9 cellular contexts compared by ENCODE assay signal in the genomic region with DNA sequence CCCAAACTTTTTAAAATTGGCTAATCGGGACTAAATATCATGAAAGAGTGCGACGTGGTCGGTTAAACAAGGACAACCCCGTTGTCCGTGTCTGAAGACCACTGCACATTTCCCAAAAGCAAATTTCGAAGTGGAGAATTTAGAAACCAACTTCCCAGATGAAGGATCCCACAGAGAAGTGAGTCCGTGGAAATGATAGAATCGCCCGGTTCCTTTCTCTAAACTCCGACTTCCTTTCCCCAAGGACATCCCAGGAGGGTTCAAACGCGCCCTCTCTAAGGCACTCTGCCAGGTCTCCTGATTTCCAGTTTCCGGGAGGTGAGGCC. TPM values are rescaled to one million over a fixed set of nuclear protein-coding genes. Genes with fewer than 3 reads are reported as not detected.
DNase-seq lines count a peak whose midpoint lies in the region; ATAC-seq, FAIRE-seq and TF ChIP-seq lines count a peak whose summit lies in the region.
"Had no signal": no experiment of that assay in that cellular context is flagged by ENCODE, and none has a peak within 500 bp of the region (broad histone marks: within the 10 kb centered on the region; RNA-seq: fewer than 3 reads in every experiment).

No MANE protein-coding gene starts in this region.

- no peak overlapping the region for H4K5ac ChIP-seq in H9 (ENCODE audit: insufficient read length, low read depth, low read length)

- peaks cover 17% of the 10 kb centered on the region for H3K23me2 ChIP-seq in H9 (ENCODE audit: insufficient read length, low read depth, low read length, poor library complexity, severe bottlenecking)

- H3K4me3 Mint-ChIP-seq in H9 (peak overlapping the region; percentile 73 to 87), nephron progenitor cell (peak overlapping the region; percentile 78)

- H3K9ac ChIP-seq in H9 (ENCODE audit: extremely low read depth, insufficient read length, low read length), result no peak overlapping the region
- H3K9ac ChIP-seq in colonic mucosa (ENCODE audit: low read depth in 2 of 2, low read length in 2 of 2), result peak overlapping the region; percentile 67 to 87
- H3K9ac ChIP-seq: KMS-11 had no signal

- H2BK5ac ChIP-seq in H9 (ENCODE audit: insufficient read length, low read length), result no peak overlapping the region

- H3K23ac ChIP-seq in H9 (ENCODE audit: insufficient read length, low read depth, low read length), result no peak overlapping the region

- no peak overlapping the region for H3K14ac ChIP-seq in H9 (ENCODE audit: insufficient read depth, low read length)

- H3T11ph ChIP-seq in H9 (ENCODE audit: low read length), result no peak overlapping the region

- no peak overlapping the region; a peak in 1 of 7 replicates for H3K27ac Mint-ChIP-seq in H9
- H3K27ac Mint-ChIP-seq in nephron progenitor cell, result no peak overlapping the region

- H2BK120ac ChIP-seq in H9 (ENCODE audit: low read depth, low read length, poor library complexity, severe bottlenecking), result no peak overlapping the region

- H3K79me2 ChIP-seq in H9 (ENCODE audit: insufficient read depth, low read length), result no peaks in the 10 kb centered on the region; the same call in 1 of the 2 replicates

- H3K4me2 ChIP-seq in H9 (ENCODE audit: insufficient read depth, insufficient read length, low read length), result peak overlapping the region; percentile 73

- H3K36me3 Mint-ChIP-seq in H9 (ENCODE audit: insufficient read depth in 1 of 3, low read depth in 3 of 3), result peaks cover 0 to 2% (median 1%) of the 10 kb centered on the region in 3 experiments; a peak in 4 of 7 replicates
- no peaks in the 10 kb centered on the region for H3K36me3 Mint-ChIP-seq in nephron progenitor cell (ENCODE audit: low read depth)

- H3K56ac ChIP-seq in H9 (ENCODE audit: insufficient read length, low read depth, low read length), result no peak overlapping the region

- H4K20me1 ChIP-seq in H9 (ENCODE audit: control insufficient read depth, insufficient read depth, insufficient read length), result no peaks in the 10 kb centered on the region

- no peaks in the 10 kb centered on the region for H3K9me3 Mint-ChIP-seq in H9
- H3K9me3 Mint-ChIP-seq in nephron progenitor cell, result no peaks in the 10 kb centered on the region

- peaks cover 40 to 51% of the 10 kb centered on the region in 2 experiments for H3K4me1 Mint-ChIP-seq in H9
- peaks cover 44% of the 10 kb centered on the region for H3K4me1 Mint-ChIP-seq in nephron progenitor cell

- H3K79me1 ChIP-seq in H9 (ENCODE audit: insufficient read depth, low read depth, low read length, poor library complexity, severe bottlenecking), result peaks cover 2% of the 10 kb centered on the region

- H3K18ac ChIP-seq in H9 (ENCODE audit: insufficient read length, low read depth, low read length), result peak overlapping the region; percentile 4

- intact Hi-C loops in colonic mucosa (cut with DNase I), result loop anchor here (5.0 kb wide), 1 partner anchor 283 kb away; no protein-coding TSS in a partner anchor

- no peak overlapping the region for H2BK15ac ChIP-seq in H9 (ENCODE audit: low read depth, low read length)

- no peak overlapping the region for H2AK5ac ChIP-seq in H9 (ENCODE audit: insufficient read length, low read length)

- no peak overlapping the region for H4K91ac ChIP-seq in H9 (ENCODE audit: insufficient read length, low read depth, low read length)

- H3K9me3 ChIP-seq in BE2C, result no peaks in the 10 kb centered on the region
- no peaks in the 10 kb centered on the region for H3K9me3 ChIP-seq in H9 (ENCODE audit: control insufficient read depth, low read depth, low read length)
- H3K9me3 ChIP-seq in colonic mucosa, result no peaks in the 10 kb centered on the region

- H3K27ac ChIP-seq in H9 (ENCODE audit: insufficient read length, low read depth, low read length) (no peak overlapping the region), colonic mucosa (peak overlapping the region; percentile 89)
- H3K27ac ChIP-seq: KMS-11 had no signal

- H3K36me3 ChIP-seq in BE2C (no peaks in the 10 kb centered on the region; the same call in 1 of the 2 replicates), colonic mucosa (no peaks in the 10 kb centered on the region)

- ATAC-seq in GM21381 (IDR thresholded peaks at IDR 0.05; ENCODE audit: unreplicated experiment) (no peak), HG03196 (IDR thresholded peaks at IDR 0.05; ENCODE audit: unreplicated experiment) (no peak)

- no peak for TF ChIP-seq CTCF in BE2C (IDR thresholded peaks at IDR 0.05; ENCODE audit: low read depth, low read length)
- TF ChIP-seq CTCF in H9 (conservative IDR thresholded peaks at IDR 0.05), result no peak
- TF ChIP-seq CTCF in colonic mucosa (IDR thresholded peaks at IDR 0.05), result no peak
- TF ChIP-seq CTCF in nephron progenitor cell (IDR thresholded peaks at IDR 0.05), result no peak

- H2BK20ac ChIP-seq in H9 (ENCODE audit: low read depth, low read length, poor library complexity, severe bottlenecking), result no peak overlapping the region

- no peak for DNase-seq in BE2C
- no peak for DNase-seq in H9
- DNase-seq in colonic mucosa, result no peak
- no peak for DNase-seq in nephron progenitor cell
- no peak for DNase-seq in activated effector memory CD4-positive, alpha-beta T cell treated with anti-CD3 and anti-CD28 coated beads, Interleukin-2, amount 50 U/mL, for 16 hours
- DNase-seq in HTR-8/SVneo (ENCODE audit: insufficient read length, low spot score), result no peak

- peaks cover 12% of the 10 kb centered on the region for H3K27me3 Mint-ChIP-seq in H9 (ENCODE audit: low read depth)
- H3K27me3 Mint-ChIP-seq in nephron progenitor cell (ENCODE audit: low read depth, poor library complexity), result peaks cover 48% of the 10 kb centered on the region

- H3K4me1 ChIP-seq in BE2C (peaks cover 33% of the 10 kb centered on the region), H9 (ENCODE audit: insufficient read depth, low read length) (peaks cover 18% of the 10 kb centered on the region; the same call in 1 of the 2 replicates), colonic mucosa (peaks cover 17% of the 10 kb centered on the region)

- FAIRE-seq in HTR-8/SVneo (lab: Jason Lieb, UNC), result no peak

- H4K8ac ChIP-seq in H9 (replicated peaks; ENCODE audit: insufficient read length, low read depth, low read length), result no peak overlapping the region

- H3K4ac ChIP-seq in H9 (ENCODE audit: low read depth, low read length), result no peak overlapping the region

- no CpG with 5 or more reads among the region's 14 CpGs for WGBS in H9 (ENCODE audit: extremely low coverage, insufficient read length, low lambda C conversion rate)

- H2AFZ ChIP-seq in H9 (ENCODE audit: low read length), result no peak overlapping the region

- H2BK12ac ChIP-seq in H9 (ENCODE audit: insufficient read length, low read depth, low read length), result no peak overlapping the region

- H3K27me3 ChIP-seq in BE2C, result peaks cover 39% of the 10 kb centered on the region
- no peaks in the 10 kb centered on the region for H3K27me3 ChIP-seq in H9 (ENCODE audit: insufficient read depth, low read length)
- H3K27me3 ChIP-seq in colonic mucosa, result no peaks in the 10 kb centered on the region

- peak overlapping the region; percentile 61; the same call in 1 of the 2 replicates for H3K4me3 ChIP-seq in BE2C (ENCODE audit: low read depth, low read length)
- peak overlapping the region; percentile 96 for H3K4me3 ChIP-seq in colonic mucosa

RNA-seq across cellular contexts. Expression of gene MMP15, which starts 1.2 kb away (rescaled TPM):
- 49.0 TPM for polyA plus RNA-seq in BE2C (2012; ENCODE audit: insufficient read depth, insufficient read length, low read depth)
- total RNA-seq in H9 (2021) (32.9 and 33.6 TPM in 2 replicates), colonic mucosa (100 to 1,000 TPM in 1 of 2 donors, 10 to 100 TPM in 1; 79.2 to 126 TPM)

RNA-seq across cellular contexts. Expression of gene USB1, which starts 23.1 kb away (rescaled TPM):
- 40.6 TPM for polyA plus RNA-seq in BE2C (2012; ENCODE audit: insufficient read depth, insufficient read length, low read depth)
- 65.0 and 65.6 TPM in 2 replicates for total RNA-seq in H9 (2021)
- 10 to 100 TPM; 34.2 to 49.8 TPM for total RNA-seq in colonic mucosa

RNA-seq across cellular contexts. Expression of gene ZNF319, which starts 23.8 kb away (rescaled TPM):
- 7.1 TPM for polyA plus RNA-seq in BE2C (2012; ENCODE audit: insufficient read depth, insufficient read length, low read depth)
- total RNA-seq in H9 (2021) (5.6 and 6.6 TPM in 2 replicates), colonic mucosa (1 to 10 TPM; 3.5 to 5.3 TPM)

RNA-seq across cellular contexts. Expression of gene CNGB1, which starts 53.4 kb away (rescaled TPM):
- 3.8 TPM for polyA plus RNA-seq in BE2C (2012; ENCODE audit: insufficient read depth, insufficient read length, low read depth)
- not detected in 2 replicates for total RNA-seq in H9 (2021)
- total RNA-seq in colonic mucosa, result under 1 TPM; 0.05 to 0.69 TPM
